16 cellular contexts compared by ENCODE assay signal in genomic region chr1:40803447-40803846, GRCh38. TPM values are rescaled to one million over a fixed set of nuclear protein-coding genes. Genes with fewer than 3 reads are reported as not detected.
DNase-seq lines count a peak whose midpoint lies in the region; ATAC-seq and TF ChIP-seq lines count a peak whose summit lies in the region.
"Had no signal": no experiment of that assay in that cellular context is flagged by ENCODE, and none has a peak within 500 bp of the region (broad histone marks: within the 10 kb centered on the region; RNA-seq: fewer than 3 reads in every experiment).

No MANE protein-coding gene starts in this region.

- peak overlapping the region in 3 of 4 donors; percentile 61 to 83 (median 62) for H3K4me3 Mint-ChIP-seq in IgD-negative memory B cell
- H3K4me3 Mint-ChIP-seq in naive B cell, result peak overlapping the region; percentile 22 to 77 (median 50)
- H3K4me3 Mint-ChIP-seq: nephron progenitor cell had no signal

- H3K27me3 ChIP-seq in ascending aorta (no peaks in the 10 kb centered on the region), transverse colon (no peaks in the 10 kb centered on the region)
- H3K27me3 ChIP-seq: BE2C, right atrium auricular region had no signal

- DNase-seq in ascending aorta (ENCODE audit: low spot score in 2 of 2) (no peak), naive B cell (no peak), transverse colon (no peak), pons (ENCODE audit: low spot score) (no peak), NCI-H69 (lab: John Stamatoyannopoulos, UW) (no peak)
- DNase-seq: BE2C; KG1; NCI-H2081 treated with DMSO at 0.1 percent for 48 hours; NCI-H774; nephron progenitor cell; PC-9; stimulated activated naive CD4-positive, alpha-beta T cell treated with Interleukin-2 at 50 U/mL for 16 hours had no signal

- H3K4me3 ChIP-seq in ascending aorta, result no peak overlapping the region
- no peak overlapping the region for H3K4me3 ChIP-seq in transverse colon
- H3K4me3 ChIP-seq: lung, PC-9, right atrium auricular region had no signal

- peaks cover 15 to 28% (median 27%) of the 10 kb centered on the region in 3 donors for H3K4me1 Mint-ChIP-seq in IgD-negative memory B cell
- peaks cover 19 to 37% (median 36%) of the 10 kb centered on the region in 3 donors for H3K4me1 Mint-ChIP-seq in naive B cell

- H3K36me3 ChIP-seq in ascending aorta (no peaks in the 10 kb centered on the region), transverse colon (no peaks in the 10 kb centered on the region)
- H3K36me3 ChIP-seq: BE2C, right atrium auricular region had no signal

- intact Hi-C loops in ascending aorta (cut with DNase I) (loop anchor here (5.0 kb wide), 1 partner anchor 111 kb away; the partner anchor contains the start of gene NFYC), transverse colon (cut with DNase I; ENCODE audit: low total_unique reads) (loop anchor here (2.0 kb wide), 1 partner anchor 55 kb away; no protein-coding TSS in a partner anchor)

- TF ChIP-seq POLR2A in transverse colon (IDR thresholded peaks at IDR 0.05), result no peak

- no peaks in the 10 kb centered on the region for H3K9me3 Mint-ChIP-seq in IgD-negative memory B cell
- H3K9me3 Mint-ChIP-seq in naive B cell, result no peaks in the 10 kb centered on the region
- H3K9me3 Mint-ChIP-seq: nephron progenitor cell had no signal

- TF ChIP-seq EP300 in transverse colon (IDR thresholded peaks at IDR 0.05; ENCODE audit: low read depth), result no peak

- H3K4me1 ChIP-seq in ascending aorta, result peaks cover 35 to 52% of the 10 kb centered on the region in 2 donors
- H3K4me1 ChIP-seq in transverse colon, result peaks cover 28 to 55% (median 37%) of the 10 kb centered on the region in 4 donors
- H3K4me1 ChIP-seq: BE2C had no signal

- 71 to 80% methylated on average over 3 of the region's 3 CpGs for WGBS in transverse colon (ENCODE audit: low coverage in 1 of 2), 2 donors

- H3K27ac ChIP-seq in ascending aorta, result peak overlapping the region; percentile 84 to 95
- peak overlapping the region; percentile 77 to 86 (median 82) for H3K27ac ChIP-seq in transverse colon
- H3K27ac ChIP-seq: PC-9 had no signal

- TF ChIP-seq CTCF in ascending aorta (IDR thresholded peaks at IDR 0.05), result no peak
- TF ChIP-seq CTCF in transverse colon (IDR thresholded peaks at IDR 0.05), result no peak

- H3K27me3 Mint-ChIP-seq in IgD-negative memory B cell (no peaks in the 10 kb centered on the region), naive B cell (no peaks in the 10 kb centered on the region)

- H3K9me3 ChIP-seq in ascending aorta (no peaks in the 10 kb centered on the region), transverse colon (no peaks in the 10 kb centered on the region)
- H3K9me3 ChIP-seq: BE2C, right atrium auricular region had no signal

- in situ Hi-C loops in transverse colon (cut with MboI; ENCODE audit: low pct_ligation_motif_present in 1 of 4, low pct_unique_long_range_greater_than_20kb in 1 of 4, low sequenced_read_pairs in 3 of 4), result no loop called here

- no peaks in the 10 kb centered on the region for H3K36me3 Mint-ChIP-seq in IgD-negative memory B cell
- H3K36me3 Mint-ChIP-seq in naive B cell, result no peaks in the 10 kb centered on the region

- H3K27ac Mint-ChIP-seq in IgD-negative memory B cell, result peak overlapping the region in 2 of 3 donors; percentile 73 to 86
- H3K27ac Mint-ChIP-seq in naive B cell, result peak overlapping the region in 3 of 6 donors; percentile 45 to 84 (median 76)
- H3K27ac Mint-ChIP-seq: nephron progenitor cell had no signal

- ATAC-seq in naive B cell (ENCODE audit: low read depth in 2 of 2) (no peak), HG03025 (IDR thresholded peaks at IDR 0.05; ENCODE audit: low FRiP score, unreplicated experiment) (no peak)

RNA-seq across cellular contexts. Expression of gene KCNQ4, which starts 19.9 kb away (rescaled TPM):
- not detected for polyA plus RNA-seq in IgD-negative memory B cell
- 14.5 TPM for total RNA-seq in ascending aorta
- under 1 TPM in 1 of 6 donors, not detected in 5; 0.11 TPM for polyA plus RNA-seq in naive B cell (ENCODE audit: low read depth in 6 of 6)
- 10 to 100 TPM in 1 of 4 donors, 1 to 10 TPM in 3; 3.1 to 33.7 (median 3.6) TPM for total RNA-seq in transverse colon

RNA-seq across cellular contexts. Expression of gene CITED4, which starts 58.7 kb away (rescaled TPM):
- polyA plus RNA-seq in IgD-negative memory B cell (1.7 TPM), naive B cell (ENCODE audit: low read depth in 6 of 6) (1 to 10 TPM; 1.2 to 3.2 (median 2.5) TPM)
- total RNA-seq in ascending aorta (47.6 TPM), transverse colon (10 to 100 TPM in 3 of 4 donors, 1 to 10 TPM in 1; 7.6 to 30.1 (median 16.5) TPM)
